ENCODE assay signal across 19 cellular contexts in the genomic region with DNA sequence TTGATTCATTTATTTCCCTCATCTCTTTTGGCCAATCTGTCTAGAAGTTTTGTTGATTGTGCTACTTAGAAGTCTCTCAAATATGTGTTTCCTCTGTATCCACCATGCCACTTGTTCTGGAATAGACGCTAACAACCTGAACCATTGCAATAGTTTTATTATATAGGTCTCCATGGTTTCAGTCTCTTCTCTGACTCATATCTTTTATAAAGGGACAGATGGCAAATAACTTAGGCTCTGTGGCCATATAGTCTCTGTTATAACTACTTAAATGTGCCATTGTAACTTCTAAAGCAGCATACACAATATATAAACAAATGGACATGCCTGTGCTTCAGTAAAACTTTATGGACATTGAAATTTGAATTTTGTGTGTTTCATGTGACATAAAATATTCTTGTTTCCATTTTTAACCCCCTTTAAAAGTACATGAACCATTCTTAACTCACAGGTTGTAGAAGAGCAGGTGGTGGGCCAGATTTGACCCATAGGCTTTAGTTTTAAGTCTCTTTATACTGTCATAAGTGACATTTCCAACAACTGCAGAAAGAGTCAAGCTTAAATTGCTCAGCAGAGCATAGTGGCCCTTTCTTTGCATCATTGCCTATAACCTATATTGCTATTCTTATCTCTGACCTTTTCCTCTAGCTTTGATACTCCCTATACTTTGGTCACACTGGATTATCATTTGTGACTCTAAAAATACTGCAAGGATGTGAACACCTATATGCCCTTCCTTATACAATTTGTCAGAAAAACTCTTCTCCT.
DNase-seq lines count a peak whose midpoint lies in the region; ATAC-seq and TF ChIP-seq lines count a peak whose summit lies in the region.
"Had no signal": no experiment of that assay in that cellular context is flagged by ENCODE, and none has a peak within 500 bp of the region (broad histone marks: within the 10 kb centered on the region; RNA-seq: fewer than 3 reads in every experiment).

No MANE protein-coding gene starts in this region.

- intact Hi-C loops in left lung (cut with DNase I), result no loop called here

- peak overlapping the region; percentile 41 for H3K27ac ChIP-seq in cingulate gyrus (ENCODE audit: low read depth, low read length)
- H3K27ac ChIP-seq in left lung, result no peak overlapping the region
- H3K27ac ChIP-seq: RWPE1 had no signal

- H3K27ac Mint-ChIP-seq in activated T-cell treated with anti-CD3 and anti-CD28 coated beads, Interleukin-2, amount 50 U/mL, for 72 hours, result no peak overlapping the region
- H3K27ac Mint-ChIP-seq: CD8-positive, alpha-beta T cell; T-helper 2 cell treated with Interferon-gamma antibody and Interleukin-4, amounts not matched to agents 5 μg/mL and 100 μg/mL, for 36 hours had no signal

- H3K27me3 ChIP-seq in left lung, result no peaks in the 10 kb centered on the region

- no peak for ATAC-seq in activated T-cell treated with anti-CD3 and anti-CD28 coated beads, Interleukin-2, amount 50 U/mL, for 72 hours (replicated peaks in 1 of 2)
- ATAC-seq in HG03159 (IDR thresholded peaks at IDR 0.05; ENCODE audit: unreplicated experiment) (no peak), left lung (no peak)
- ATAC-seq: CD8-positive, alpha-beta T cell had no signal

- DNase-seq in DMS53 treated with DMSO at 0.1 percent for 48 hours (lab: John Stamatoyannopoulos, UW; ENCODE audit: unreplicated experiment) (peak; percentile 9), MV-4-11 (lab: John Stamatoyannopoulos, UW) (peak; percentile 0), left lung (no peak)
- DNase-seq in activated T-cell treated with anti-CD3 and anti-CD28 coated beads, Interleukin-2, amount 50 U/mL, for 72 hours, result no peak
- DNase-seq in activated CD8-positive, alpha-beta memory T cell treated with anti-CD3 and anti-CD28 coated beads, Interleukin-2, amount 50 U/mL, for 48 hours, result no peak
- DNase-seq: C1 segment of cervical spinal cord; CD8-positive, alpha-beta T cell; DMS153; H7; KBM-7; NCI-H1694 treated with DMSO at 0.1 percent for 48 hours; NCI-H446; NCI-H526; SIG-M5; SK-N-SH had no signal

- H3K9me3 Mint-ChIP-seq in activated T-cell treated with anti-CD3 and anti-CD28 coated beads, Interleukin-2, amount 50 U/mL, for 72 hours, result peaks cover 0 to 2% of the 10 kb centered on the region in 2 donors
- H3K9me3 Mint-ChIP-seq: T-helper 2 cell treated with Interferon-gamma antibody and Interleukin-4, amounts not matched to agents 5 μg/mL and 100 μg/mL, for 36 hours had no signal

- no peak for TF ChIP-seq CTCF in left lung (IDR thresholded peaks at IDR 0.05)

- H3K4me1 ChIP-seq in left lung, result no peaks in the 10 kb centered on the region

- H3K36me3 Mint-ChIP-seq in activated T-cell treated with anti-CD3 and anti-CD28 coated beads, Interleukin-2, amount 50 U/mL, for 72 hours (ENCODE audit: insufficient read depth in 2 of 2), result no peaks in the 10 kb centered on the region
- H3K36me3 Mint-ChIP-seq: CD8-positive, alpha-beta T cell had no signal

- H3K4me3 Mint-ChIP-seq in activated T-cell treated with anti-CD3 and anti-CD28 coated beads, Interleukin-2, amount 50 U/mL, for 72 hours, result no peak overlapping the region
- H3K4me3 Mint-ChIP-seq: CD8-positive, alpha-beta T cell; T-helper 2 cell treated with Interferon-gamma antibody and Interleukin-4, amounts not matched to agents 5 μg/mL and 100 μg/mL, for 36 hours had no signal

- H3K9me3 ChIP-seq in left lung, result peaks cover 0 to 3% of the 10 kb centered on the region in 2 donors
- H3K9me3 ChIP-seq: SK-N-SH had no signal

- no peaks in the 10 kb centered on the region for H3K27me3 Mint-ChIP-seq in activated T-cell treated with anti-CD3 and anti-CD28 coated beads, Interleukin-2, amount 50 U/mL, for 72 hours (ENCODE audit: low read depth)

- no peak overlapping the region for H3K4me3 ChIP-seq in left lung

- no peaks in the 10 kb centered on the region for H3K36me3 ChIP-seq in left lung

- no peaks in the 10 kb centered on the region for H3K4me1 Mint-ChIP-seq in activated T-cell treated with anti-CD3 and anti-CD28 coated beads, Interleukin-2, amount 50 U/mL, for 72 hours (ENCODE audit: low read depth)

Comparison
In these comparisons a context has a peak if more than half of its experiments do, and no peak if none do; other contexts are left out.
1. DNase-seq: peak in DMS53 treated with DMSO at 0.1 percent for 48 hours (single experiment) and MV-4-11 (single experiment); none in activated T-cell treated with anti-CD3 and anti-CD28 coated beads, Interleukin-2, amount 50 U/mL, for 72 hours (0 of 2), left lung (0 of 2) and activated CD8-positive, alpha-beta memory T cell treated with anti-CD3 and anti-CD28 coated beads, Interleukin-2, amount 50 U/mL, for 48 hours (single experiment).